In the genomic region with DNA sequence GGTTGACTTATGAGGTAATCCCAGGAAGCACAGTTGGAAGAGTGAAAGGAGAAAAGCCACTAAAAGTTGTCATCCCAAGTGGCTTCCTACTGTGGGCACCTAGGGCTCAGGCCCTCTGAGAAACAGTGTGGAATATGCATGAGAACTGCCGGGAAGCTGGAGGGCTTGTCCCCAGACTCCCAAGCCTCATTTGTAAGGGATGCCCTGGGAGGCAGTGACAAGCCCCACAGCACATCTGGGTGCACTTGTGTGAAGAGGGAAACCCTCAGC, we compare ENCODE assay signal across 27 cellular contexts.
"Had no signal": no experiment of that assay in that cellular context is flagged by ENCODE, and none has a peak within 500 bp of the region (broad histone marks: within the 10 kb centered on the region; RNA-seq: fewer than 3 reads in every experiment).

No MANE protein-coding gene starts in this region.

- H3K79me2 ChIP-seq: hepatocyte had no signal

- H3K4me3 Mint-ChIP-seq: effector memory CD8-positive, alpha-beta T cell; endodermal cell had no signal

- H3K36me3 ChIP-seq: colonic mucosa, esophagus muscularis mucosa, esophagus squamous epithelium, gastrocnemius medialis, gastroesophageal sphincter, heart left ventricle, heart right ventricle had no signal

- H3K27ac ChIP-seq: colonic mucosa, coronary artery, dorsolateral prefrontal cortex, epithelial cell of prostate, esophagus muscularis mucosa, esophagus squamous epithelium, foreskin keratinocyte, gastrocnemius medialis, gastroesophageal sphincter, heart left ventricle, heart right ventricle, hepatocyte had no signal

- H2AFZ ChIP-seq: hepatocyte had no signal

- H3K4me3 ChIP-seq: colonic mucosa, coronary artery, dorsolateral prefrontal cortex, esophagus muscularis mucosa, esophagus squamous epithelium, gastrocnemius medialis, gastroesophageal sphincter, heart left ventricle, heart right ventricle, hepatocyte had no signal

- H3K9me3 ChIP-seq: colonic mucosa, esophagus muscularis mucosa, esophagus squamous epithelium, gastrocnemius medialis, gastroesophageal sphincter, heart left ventricle, heart right ventricle had no signal

- H3K9me3 Mint-ChIP-seq: effector memory CD8-positive, alpha-beta T cell; endodermal cell had no signal

- H3K27me3 ChIP-seq: colonic mucosa had no signal

- H3K4me1 ChIP-seq: colonic mucosa, esophagus muscularis mucosa, esophagus squamous epithelium, foreskin keratinocyte, gastrocnemius medialis, gastroesophageal sphincter had no signal

- ATAC-seq: effector memory CD8-positive, alpha-beta T cell; gastrocnemius medialis; gastroesophageal sphincter; heart left ventricle; heart right ventricle had no signal

- H3K4me2 ChIP-seq: hepatocyte had no signal

- FAIRE-seq: endometrium, endothelial cell of umbilical vein, frontal cortex had no signal

- H3K27ac Mint-ChIP-seq: effector memory CD8-positive, alpha-beta T cell; endodermal cell had no signal

- DNase-seq: colonic mucosa; cortex of kidney; dermis blood vessel endothelial cell; dorsolateral prefrontal cortex; effector CD4-positive, alpha-beta T cell; effector CD8-positive, alpha-beta T cell; effector memory CD4-positive, alpha-beta T cell; effector memory CD8-positive, alpha-beta T cell; endodermal cell; erythroblast; esophagus squamous epithelium; foreskin keratinocyte; foreskin melanocyte; gastrocnemius medialis; glutamatergic neuron; head of caudate nucleus; heart left ventricle; heart right ventricle; hippocampal formation had no signal
